1 cellular context compared by ENCODE assay signal in the genomic region with DNA sequence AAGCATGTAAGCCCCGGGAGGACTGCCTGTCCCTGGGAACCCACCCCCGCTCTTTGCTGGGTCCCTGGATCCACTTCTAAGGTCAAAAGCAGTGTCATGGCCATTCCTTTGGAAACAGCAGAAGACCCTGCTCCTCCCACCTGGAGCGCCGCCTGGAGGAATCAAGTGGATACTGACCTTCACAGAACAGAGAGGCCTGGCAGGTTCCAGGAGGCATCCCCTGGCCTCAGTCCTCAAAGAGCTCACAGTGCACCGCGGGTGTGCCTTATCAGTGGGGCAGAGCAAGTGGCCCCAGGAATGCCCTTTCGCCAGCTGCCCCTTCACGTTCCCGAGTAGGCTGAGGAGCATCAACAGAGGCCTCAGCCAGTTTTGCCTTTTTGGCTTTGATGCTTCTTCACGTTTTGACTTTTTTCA.
A peak's percentile ranks its signal among the peaks of the same experiment; 100 is the strongest.
TF ChIP-seq lines count a peak whose summit lies in the region.

No MANE protein-coding gene starts in this region.

TF ChIP-seq in HepG2, 621 proteins besides CTCF, POLR2A, EP300 and RAD21 (continued from another document and continues in another):
- TF ChIP-seq, protein P1, sequence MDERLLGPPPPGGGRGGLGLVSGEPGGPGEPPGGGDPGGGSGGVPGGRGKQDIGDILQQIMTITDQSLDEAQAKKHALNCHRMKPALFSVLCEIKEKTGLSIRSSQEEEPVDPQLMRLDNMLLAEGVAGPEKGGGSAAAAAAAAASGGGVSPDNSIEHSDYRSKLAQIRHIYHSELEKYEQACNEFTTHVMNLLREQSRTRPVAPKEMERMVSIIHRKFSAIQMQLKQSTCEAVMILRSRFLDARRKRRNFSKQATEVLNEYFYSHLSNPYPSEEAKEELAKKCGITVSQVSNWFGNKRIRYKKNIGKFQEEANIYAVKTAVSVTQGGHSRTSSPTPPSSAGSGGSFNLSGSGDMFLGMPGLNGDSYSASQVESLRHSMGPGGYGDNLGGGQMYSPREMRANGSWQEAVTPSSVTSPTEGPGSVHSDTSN (CRISPR knock-in tag; IDR thresholded peaks at IDR 0.05), result no peak
- TF ChIP-seq CC2D1A (CRISPR knock-in tag; IDR thresholded peaks at IDR 0.05) (no peak), ZNF530 (CRISPR knock-in tag; IDR thresholded peaks at IDR 0.05; ENCODE audit: low read depth) (no peak), XRCC5 (optimal IDR thresholded peaks at IDR 0.05; ENCODE audit: low read length) (peak; percentile 84), SP5 (CRISPR knock-in tag; IDR thresholded peaks at IDR 0.05; ENCODE audit: borderline replicate concordance, low read depth) (peak; percentile 69), ERF (CRISPR knock-in tag; IDR thresholded peaks at IDR 0.05) (peak; percentile 86; the same call in 1 of the 2 replicates), MED8 (CRISPR knock-in tag; IDR thresholded peaks at IDR 0.05; ENCODE audit: insufficient replicate concordance) (no peak), JUN (CRISPR knock-in tag; IDR thresholded peaks at IDR 0.05) (no peak), FOSL2 (CRISPR knock-in tag; IDR thresholded peaks at IDR 0.05) (0 out of 2 replicates have a peak, but pooled peaks have one; percentile 37), YY1 (IDR thresholded peaks at IDR 0.05; ENCODE audit: insufficient read depth, insufficient replicate concordance, low read depth, low read length) (peak; percentile 60), CHD2 (IDR thresholded peaks at IDR 0.05; ENCODE audit: low read depth, low read length) (no peak), CBX2 (IDR thresholded peaks at IDR 0.05; ENCODE audit: low read depth, low read length) (no peak), CBX2 (CRISPR knock-in tag; IDR thresholded peaks at IDR 0.05; ENCODE audit: low read depth) (no peak), SMAD9 (CRISPR knock-in tag; IDR thresholded peaks at IDR 0.05) (no peak), ZNF841 (CRISPR knock-in tag; IDR thresholded peaks at IDR 0.05; ENCODE audit: borderline replicate concordance) (no peak), HNRNPLL (IDR thresholded peaks at IDR 0.05; ENCODE audit: low read depth, low read length, poor library complexity, severe bottlenecking) (no peak), CBFB (CRISPR knock-in tag; IDR thresholded peaks at IDR 0.05) (no peak), SMYD3 (CRISPR knock-in tag; IDR thresholded peaks at IDR 0.05) (no peak), ZSCAN29 (CRISPR knock-in tag; conservative IDR thresholded peaks at IDR 0.05) (no peak), FOXJ3 (CRISPR knock-in tag; IDR thresholded peaks at IDR 0.05; ENCODE audit: borderline replicate concordance) (no peak; the same call in 1 of the 2 replicates), NR3C1 (CRISPR knock-in tag; IDR thresholded peaks at IDR 0.05) (no peak), ZNF816 (CRISPR knock-in tag; IDR thresholded peaks at IDR 0.05; ENCODE audit: borderline replicate concordance) (no peak), ATAD3A (CRISPR knock-in tag; IDR thresholded peaks at IDR 0.05) (no peak), MTA1 (CRISPR knock-in tag; IDR thresholded peaks at IDR 0.05; ENCODE audit: borderline replicate concordance) (peak; percentile 61; the same call in 1 of the 2 replicates), ZNF263 (CRISPR knock-in tag; IDR thresholded peaks at IDR 0.05) (peak; percentile 70), NCOA5 (CRISPR knock-in tag; IDR thresholded peaks at IDR 0.05) (no peak), HMGA1 (CRISPR knock-in tag; conservative IDR thresholded peaks at IDR 0.05) (no peak), U2AF1 (optimal IDR thresholded peaks at IDR 0.05; ENCODE audit: low read depth, low read length) (no peak), EHMT2 (IDR thresholded peaks at IDR 0.05; ENCODE audit: borderline replicate concordance, low read depth, low read length) (no peak), SRF (IDR thresholded peaks at IDR 0.05; ENCODE audit: low read depth, low read length) (0 out of 2 replicates have a peak, but pooled peaks have one; percentile 4), ZNF713 (CRISPR knock-in tag; IDR thresholded peaks at IDR 0.05) (no peak)
- TF ChIP-seq, protein P2, sequence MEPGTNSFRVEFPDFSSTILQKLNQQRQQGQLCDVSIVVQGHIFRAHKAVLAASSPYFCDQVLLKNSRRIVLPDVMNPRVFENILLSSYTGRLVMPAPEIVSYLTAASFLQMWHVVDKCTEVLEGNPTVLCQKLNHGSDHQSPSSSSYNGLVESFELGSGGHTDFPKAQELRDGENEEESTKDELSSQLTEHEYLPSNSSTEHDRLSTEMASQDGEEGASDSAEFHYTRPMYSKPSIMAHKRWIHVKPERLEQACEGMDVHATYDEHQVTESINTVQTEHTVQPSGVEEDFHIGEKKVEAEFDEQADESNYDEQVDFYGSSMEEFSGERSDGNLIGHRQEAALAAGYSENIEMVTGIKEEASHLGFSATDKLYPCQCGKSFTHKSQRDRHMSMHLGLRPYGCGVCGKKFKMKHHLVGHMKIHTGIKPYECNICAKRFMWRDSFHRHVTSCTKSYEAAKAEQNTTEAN (CRISPR knock-in tag; conservative IDR thresholded peaks at IDR 0.05), result 0 out of 2 replicates have a peak, but pooled peaks have one; percentile 41
- TF ChIP-seq, protein P3, sequence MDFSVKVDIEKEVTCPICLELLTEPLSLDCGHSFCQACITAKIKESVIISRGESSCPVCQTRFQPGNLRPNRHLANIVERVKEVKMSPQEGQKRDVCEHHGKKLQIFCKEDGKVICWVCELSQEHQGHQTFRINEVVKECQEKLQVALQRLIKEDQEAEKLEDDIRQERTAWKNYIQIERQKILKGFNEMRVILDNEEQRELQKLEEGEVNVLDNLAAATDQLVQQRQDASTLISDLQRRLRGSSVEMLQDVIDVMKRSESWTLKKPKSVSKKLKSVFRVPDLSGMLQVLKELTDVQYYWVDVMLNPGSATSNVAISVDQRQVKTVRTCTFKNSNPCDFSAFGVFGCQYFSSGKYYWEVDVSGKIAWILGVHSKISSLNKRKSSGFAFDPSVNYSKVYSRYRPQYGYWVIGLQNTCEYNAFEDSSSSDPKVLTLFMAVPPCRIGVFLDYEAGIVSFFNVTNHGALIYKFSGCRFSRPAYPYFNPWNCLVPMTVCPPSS (IDR thresholded peaks at IDR 0.05), result no peak
- TF ChIP-seq, protein P4, sequence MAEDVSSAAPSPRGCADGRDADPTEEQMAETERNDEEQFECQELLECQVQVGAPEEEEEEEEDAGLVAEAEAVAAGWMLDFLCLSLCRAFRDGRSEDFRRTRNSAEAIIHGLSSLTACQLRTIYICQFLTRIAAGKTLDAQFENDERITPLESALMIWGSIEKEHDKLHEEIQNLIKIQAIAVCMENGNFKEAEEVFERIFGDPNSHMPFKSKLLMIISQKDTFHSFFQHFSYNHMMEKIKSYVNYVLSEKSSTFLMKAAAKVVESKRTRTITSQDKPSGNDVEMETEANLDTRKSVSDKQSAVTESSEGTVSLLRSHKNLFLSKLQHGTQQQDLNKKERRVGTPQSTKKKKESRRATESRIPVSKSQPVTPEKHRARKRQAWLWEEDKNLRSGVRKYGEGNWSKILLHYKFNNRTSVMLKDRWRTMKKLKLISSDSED (CRISPR knock-in tag; IDR thresholded peaks at IDR 0.05), result 0 out of 2 replicates have a peak, but pooled peaks have one; percentile 19
- TF ChIP-seq, protein P5, sequence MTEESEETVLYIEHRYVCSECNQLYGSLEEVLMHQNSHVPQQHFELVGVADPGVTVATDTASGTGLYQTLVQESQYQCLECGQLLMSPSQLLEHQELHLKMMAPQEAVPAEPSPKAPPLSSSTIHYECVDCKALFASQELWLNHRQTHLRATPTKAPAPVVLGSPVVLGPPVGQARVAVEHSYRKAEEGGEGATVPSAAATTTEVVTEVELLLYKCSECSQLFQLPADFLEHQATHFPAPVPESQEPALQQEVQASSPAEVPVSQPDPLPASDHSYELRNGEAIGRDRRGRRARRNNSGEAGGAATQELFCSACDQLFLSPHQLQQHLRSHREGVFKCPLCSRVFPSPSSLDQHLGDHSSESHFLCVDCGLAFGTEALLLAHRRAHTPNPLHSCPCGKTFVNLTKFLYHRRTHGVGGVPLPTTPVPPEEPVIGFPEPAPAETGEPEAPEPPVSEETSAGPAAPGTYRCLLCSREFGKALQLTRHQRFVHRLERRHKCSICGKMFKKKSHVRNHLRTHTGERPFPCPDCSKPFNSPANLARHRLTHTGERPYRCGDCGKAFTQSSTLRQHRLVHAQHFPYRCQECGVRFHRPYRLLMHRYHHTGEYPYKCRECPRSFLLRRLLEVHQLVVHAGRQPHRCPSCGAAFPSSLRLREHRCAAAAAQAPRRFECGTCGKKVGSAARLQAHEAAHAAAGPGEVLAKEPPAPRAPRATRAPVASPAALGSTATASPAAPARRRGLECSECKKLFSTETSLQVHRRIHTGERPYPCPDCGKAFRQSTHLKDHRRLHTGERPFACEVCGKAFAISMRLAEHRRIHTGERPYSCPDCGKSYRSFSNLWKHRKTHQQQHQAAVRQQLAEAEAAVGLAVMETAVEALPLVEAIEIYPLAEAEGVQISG (CRISPR knock-in tag; IDR thresholded peaks at IDR 0.05), result peak; percentile 69
- TF ChIP-seq, protein P6, sequence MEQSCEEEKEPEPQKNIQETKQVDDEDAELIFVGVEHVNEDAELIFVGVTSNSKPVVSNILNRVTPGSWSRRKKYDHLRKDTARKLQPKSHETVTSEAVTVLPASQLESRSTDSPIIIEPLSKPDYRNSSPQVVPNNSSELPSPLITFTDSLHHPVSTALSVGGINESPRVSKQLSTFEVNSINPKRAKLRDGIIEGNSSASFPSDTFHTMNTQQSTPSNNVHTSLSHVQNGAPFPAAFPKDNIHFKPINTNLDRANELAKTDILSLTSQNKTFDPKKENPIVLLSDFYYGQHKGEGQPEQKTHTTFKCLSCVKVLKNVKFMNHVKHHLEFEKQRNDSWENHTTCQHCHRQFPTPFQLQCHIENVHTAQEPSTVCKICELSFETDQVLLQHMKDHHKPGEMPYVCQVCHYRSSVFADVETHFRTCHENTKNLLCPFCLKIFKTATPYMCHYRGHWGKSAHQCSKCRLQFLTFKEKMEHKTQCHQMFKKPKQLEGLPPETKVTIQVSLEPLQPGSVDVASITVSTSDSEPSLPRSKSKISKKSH (CRISPR knock-in tag; IDR thresholded peaks at IDR 0.05; ENCODE audit: borderline replicate concordance), result no peak; the same call in 1 of the 2 replicates
- TF ChIP-seq, protein P7, sequence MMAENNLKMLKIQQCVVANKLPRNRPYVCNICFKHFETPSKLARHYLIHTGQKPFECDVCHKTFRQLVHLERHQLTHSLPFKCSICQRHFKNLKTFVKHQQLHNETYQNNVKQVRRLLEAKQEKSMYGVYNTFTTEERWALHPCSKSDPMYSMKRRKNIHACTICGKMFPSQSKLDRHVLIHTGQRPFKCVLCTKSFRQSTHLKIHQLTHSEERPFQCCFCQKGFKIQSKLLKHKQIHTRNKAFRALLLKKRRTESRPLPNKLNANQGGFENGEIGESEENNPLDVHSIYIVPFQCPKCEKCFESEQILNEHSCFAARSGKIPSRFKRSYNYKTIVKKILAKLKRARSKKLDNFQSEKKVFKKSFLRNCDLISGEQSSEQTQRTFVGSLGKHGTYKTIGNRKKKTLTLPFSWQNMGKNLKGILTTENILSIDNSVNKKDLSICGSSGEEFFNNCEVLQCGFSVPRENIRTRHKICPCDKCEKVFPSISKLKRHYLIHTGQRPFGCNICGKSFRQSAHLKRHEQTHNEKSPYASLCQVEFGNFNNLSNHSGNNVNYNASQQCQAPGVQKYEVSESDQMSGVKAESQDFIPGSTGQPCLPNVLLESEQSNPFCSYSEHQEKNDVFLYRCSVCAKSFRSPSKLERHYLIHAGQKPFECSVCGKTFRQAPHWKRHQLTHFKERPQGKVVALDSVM (CRISPR knock-in tag; IDR thresholded peaks at IDR 0.05), result peak; percentile 17; the same call in 1 of the 2 replicates
- TF ChIP-seq, protein P8, sequence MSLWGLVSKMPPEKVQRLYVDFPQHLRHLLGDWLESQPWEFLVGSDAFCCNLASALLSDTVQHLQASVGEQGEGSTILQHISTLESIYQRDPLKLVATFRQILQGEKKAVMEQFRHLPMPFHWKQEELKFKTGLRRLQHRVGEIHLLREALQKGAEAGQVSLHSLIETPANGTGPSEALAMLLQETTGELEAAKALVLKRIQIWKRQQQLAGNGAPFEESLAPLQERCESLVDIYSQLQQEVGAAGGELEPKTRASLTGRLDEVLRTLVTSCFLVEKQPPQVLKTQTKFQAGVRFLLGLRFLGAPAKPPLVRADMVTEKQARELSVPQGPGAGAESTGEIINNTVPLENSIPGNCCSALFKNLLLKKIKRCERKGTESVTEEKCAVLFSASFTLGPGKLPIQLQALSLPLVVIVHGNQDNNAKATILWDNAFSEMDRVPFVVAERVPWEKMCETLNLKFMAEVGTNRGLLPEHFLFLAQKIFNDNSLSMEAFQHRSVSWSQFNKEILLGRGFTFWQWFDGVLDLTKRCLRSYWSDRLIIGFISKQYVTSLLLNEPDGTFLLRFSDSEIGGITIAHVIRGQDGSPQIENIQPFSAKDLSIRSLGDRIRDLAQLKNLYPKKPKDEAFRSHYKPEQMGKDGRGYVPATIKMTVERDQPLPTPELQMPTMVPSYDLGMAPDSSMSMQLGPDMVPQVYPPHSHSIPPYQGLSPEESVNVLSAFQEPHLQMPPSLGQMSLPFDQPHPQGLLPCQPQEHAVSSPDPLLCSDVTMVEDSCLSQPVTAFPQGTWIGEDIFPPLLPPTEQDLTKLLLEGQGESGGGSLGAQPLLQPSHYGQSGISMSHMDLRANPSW (CRISPR knock-in tag; IDR thresholded peaks at IDR 0.05; ENCODE audit: borderline replicate concordance), result no peak
- TF ChIP-seq, protein P9, sequence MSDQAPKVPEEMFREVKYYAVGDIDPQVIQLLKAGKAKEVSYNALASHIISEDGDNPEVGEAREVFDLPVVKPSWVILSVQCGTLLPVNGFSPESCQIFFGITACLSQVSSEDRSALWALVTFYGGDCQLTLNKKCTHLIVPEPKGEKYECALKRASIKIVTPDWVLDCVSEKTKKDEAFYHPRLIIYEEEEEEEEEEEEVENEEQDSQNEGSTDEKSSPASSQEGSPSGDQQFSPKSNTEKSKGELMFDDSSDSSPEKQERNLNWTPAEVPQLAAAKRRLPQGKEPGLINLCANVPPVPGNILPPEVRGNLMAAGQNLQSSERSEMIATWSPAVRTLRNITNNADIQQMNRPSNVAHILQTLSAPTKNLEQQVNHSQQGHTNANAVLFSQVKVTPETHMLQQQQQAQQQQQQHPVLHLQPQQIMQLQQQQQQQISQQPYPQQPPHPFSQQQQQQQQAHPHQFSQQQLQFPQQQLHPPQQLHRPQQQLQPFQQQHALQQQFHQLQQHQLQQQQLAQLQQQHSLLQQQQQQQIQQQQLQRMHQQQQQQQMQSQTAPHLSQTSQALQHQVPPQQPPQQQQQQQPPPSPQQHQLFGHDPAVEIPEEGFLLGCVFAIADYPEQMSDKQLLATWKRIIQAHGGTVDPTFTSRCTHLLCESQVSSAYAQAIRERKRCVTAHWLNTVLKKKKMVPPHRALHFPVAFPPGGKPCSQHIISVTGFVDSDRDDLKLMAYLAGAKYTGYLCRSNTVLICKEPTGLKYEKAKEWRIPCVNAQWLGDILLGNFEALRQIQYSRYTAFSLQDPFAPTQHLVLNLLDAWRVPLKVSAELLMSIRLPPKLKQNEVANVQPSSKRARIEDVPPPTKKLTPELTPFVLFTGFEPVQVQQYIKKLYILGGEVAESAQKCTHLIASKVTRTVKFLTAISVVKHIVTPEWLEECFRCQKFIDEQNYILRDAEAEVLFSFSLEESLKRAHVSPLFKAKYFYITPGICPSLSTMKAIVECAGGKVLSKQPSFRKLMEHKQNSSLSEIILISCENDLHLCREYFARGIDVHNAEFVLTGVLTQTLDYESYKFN (CRISPR knock-in tag; conservative IDR thresholded peaks at IDR 0.05), result peak; percentile 25; the same call in 1 of the 2 replicates
- TF ChIP-seq, protein P10, sequence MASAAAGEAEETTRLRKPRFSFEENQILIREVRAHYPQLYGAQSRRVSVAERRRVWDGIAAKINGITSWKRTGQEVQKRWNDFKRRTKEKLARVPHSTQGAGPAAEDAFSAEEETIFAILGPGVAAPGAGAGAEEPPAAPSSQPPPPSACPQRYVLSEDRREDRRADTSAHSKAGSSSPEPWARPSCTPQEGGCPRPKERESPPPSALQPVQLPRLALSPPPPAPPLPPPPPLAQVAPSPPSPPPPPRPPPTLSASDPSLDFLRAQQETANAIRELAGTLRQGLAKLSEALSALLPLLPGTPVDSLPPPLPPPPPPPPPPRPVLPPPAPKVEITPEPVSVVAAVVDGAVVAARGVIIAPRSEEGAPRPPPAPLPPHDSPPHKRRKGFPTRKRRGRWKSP (CRISPR knock-in tag; IDR thresholded peaks at IDR 0.05), result no peak
